13 cellular contexts compared by ENCODE assay signal in genomic region chr9:14352549-14352948, GRCh38. TPM values are rescaled to one million over a fixed set of nuclear protein-coding genes. Genes with fewer than 3 reads are reported as not detected.
DNase-seq lines count a peak whose midpoint lies in the region; TF ChIP-seq lines count a peak whose summit lies in the region.
"Had no signal": no experiment of that assay in that cellular context is flagged by ENCODE, and none has a peak within 500 bp of the region (broad histone marks: within the 10 kb centered on the region; RNA-seq: fewer than 3 reads in every experiment).

No MANE protein-coding gene starts in this region.

- H3K9me3 Mint-ChIP-seq in MCF 10A (ENCODE audit: unreplicated experiment) = no peaks in the 10 kb centered on the region
- H3K9me3 Mint-ChIP-seq: activated CD4-positive, alpha-beta memory T cell treated with anti-CD3 and anti-CD28 coated beads, Interleukin-2, amount 10 ng/mL, durations not matched to agents 7 days and 5 days had no signal

- H3K4me3 Mint-ChIP-seq in MCF 10A (ENCODE audit: unreplicated experiment) = no peak overlapping the region
- H3K4me3 Mint-ChIP-seq: activated CD4-positive, alpha-beta memory T cell treated with anti-CD3 and anti-CD28 coated beads, Interleukin-2, amount 10 ng/mL, durations not matched to agents 7 days and 5 days had no signal

- DNase-seq in breast epithelium (ENCODE audit: low spot score in 2 of 2) = no peak
- DNase-seq in MCF 10A (ENCODE audit: unreplicated experiment) = no peak
- peak; percentile 61 for DNase-seq in NCI-H69 (lab: John Stamatoyannopoulos, UW)
- peak; percentile 29 for DNase-seq in globus pallidus (ENCODE audit: low spot score)
- no peak for DNase-seq in tibial artery
- no peak for DNase-seq in NOMO-1 (lab: John Stamatoyannopoulos, UW; ENCODE audit: unreplicated experiment in 2 of 2)
- no peak for DNase-seq in Peyer's patch
- DNase-seq in COLO829 (ENCODE audit: low spot score) = no peak
- DNase-seq: activated CD4-positive, alpha-beta memory T cell treated with anti-CD3 and anti-CD28 coated beads, Interleukin-2, amount 10 ng/mL, durations not matched to agents 7 days and 5 days; activated effector memory CD4-positive, alpha-beta T cell treated with Interleukin-2 at 50 U/mL for 16 hours; NCI-H2227 treated with DMSO at 0.1 percent for 48 hours; T1000 had no signal

- no peak overlapping the region for H3K27ac Mint-ChIP-seq in MCF 10A (ENCODE audit: low read depth, unreplicated experiment)
- H3K27ac Mint-ChIP-seq: activated CD4-positive, alpha-beta memory T cell treated with anti-CD3 and anti-CD28 coated beads, Interleukin-2, amount 10 ng/mL, durations not matched to agents 7 days and 5 days had no signal

- POLR2A ChIA-PET in MCF 10A (lab: Yijun Ruan, JAX) = interaction anchor here (0.6 to 0.9 kb wide), 4 partner anchors 27 to 485 kb away, joined by 3 to 4 read pairs (median 3); no protein-coding TSS in a partner anchor

- peaks cover 11% of the 10 kb centered on the region for H3K4me1 Mint-ChIP-seq in MCF 10A (ENCODE audit: insufficient read depth, unreplicated experiment)
- H3K4me1 Mint-ChIP-seq: activated CD4-positive, alpha-beta memory T cell treated with anti-CD3 and anti-CD28 coated beads, Interleukin-2, amount 10 ng/mL, durations not matched to agents 7 days and 5 days had no signal

- H3K36me3 ChIP-seq in breast epithelium = no peaks in the 10 kb centered on the region
- H3K36me3 ChIP-seq in tibial artery = no peaks in the 10 kb centered on the region
- H3K36me3 ChIP-seq in Peyer's patch = no peaks in the 10 kb centered on the region

- CTCF ChIA-PET in MCF 10A (lab: Yijun Ruan, JAX) = interaction anchor here (0.5 to 3.6 kb wide), 59 partner anchors 8 to 1001 kb away, joined by 3 to 64 read pairs (median 4); no protein-coding TSS in a partner anchor

- TF ChIP-seq POLR2A in breast epithelium (IDR thresholded peaks at IDR 0.05) (no peak), Peyer's patch (IDR thresholded peaks at IDR 0.05) (no peak)

- intact Hi-C loops in breast epithelium (cut with DNase I; ENCODE audit: low total_unique reads) = no loop called here
- intact Hi-C loops in MCF 10A (cut with micrococcal nuclease) = loop anchor here (2.0 to 5.0 kb wide), 4 partner anchors 30 to 1320 kb away; partner anchors contain the start of gene NFIB
- intact Hi-C loops in tibial artery (cut with DNase I; ENCODE audit: low total_unique reads) = loop anchor here (5.0 kb wide), 2 partner anchors 40 to 920 kb away; partner anchors contain the start of gene NFIB

- BruUV-seq in MCF 10A (replicated peaks; lab: Mats Ljungman, UMichigan) = no TSS peak

- H3K4me1 ChIP-seq in breast epithelium = no peaks in the 10 kb centered on the region
- H3K4me1 ChIP-seq in tibial artery = peaks cover 0 to 73% (median 48%) of the 10 kb centered on the region in 4 donors
- peaks cover 0 to 23% (median 0%) of the 10 kb centered on the region in 4 donors for H3K4me1 ChIP-seq in Peyer's patch
- H3K4me1 ChIP-seq: parathyroid adenoma had no signal

- TF ChIP-seq CTCF in breast epithelium (IDR thresholded peaks at IDR 0.05) (no peak), MCF 10A (IDR thresholded peaks at IDR 0.05; ENCODE audit: unreplicated experiment) (no peak), tibial artery (IDR thresholded peaks at IDR 0.05) (no peak), Peyer's patch (IDR thresholded peaks at IDR 0.05) (no peak)

- H3K27ac ChIP-seq in breast epithelium (peak overlapping the region; percentile 92 to 95), tibial artery (peak overlapping the region; percentile 92 to 94), Peyer's patch (no peak overlapping the region)
- H3K27ac ChIP-seq: parathyroid adenoma had no signal

- peaks cover 0 to 21% of the 10 kb centered on the region in 2 donors for H3K27me3 ChIP-seq in breast epithelium
- no peaks in the 10 kb centered on the region for H3K27me3 ChIP-seq in tibial artery
- H3K27me3 ChIP-seq in Peyer's patch = peaks cover 0 to 27% of the 10 kb centered on the region in 2 donors

- H3K9me3 ChIP-seq in breast epithelium (no peaks in the 10 kb centered on the region), tibial artery (no peaks in the 10 kb centered on the region), Peyer's patch (no peaks in the 10 kb centered on the region)

- peak overlapping the region; percentile 1 to 53 (median 13) for H3K4me3 ChIP-seq in breast epithelium
- peak overlapping the region; percentile 18 to 69 for H3K4me3 ChIP-seq in tibial artery
- H3K4me3 ChIP-seq in Peyer's patch = no peak overlapping the region

- no peaks in the 10 kb centered on the region for H3K27me3 Mint-ChIP-seq in MCF 10A (ENCODE audit: insufficient read depth, unreplicated experiment)

- H3K36me3 Mint-ChIP-seq in MCF 10A (ENCODE audit: insufficient read depth, unreplicated experiment) = no peaks in the 10 kb centered on the region

RNA-seq across cellular contexts. Expression of gene NFIB, which starts 38.6 kb away (rescaled TPM):
- total RNA-seq in breast epithelium (100 to 1,000 TPM in 2 of 3 donors, 10 to 100 TPM in 1; 95.2 to 237 (median 105) TPM), MCF 10A (2022) (52.2 and 70.8 TPM in 2 replicates), Peyer's patch (100 to 1,000 TPM in 3 of 4 donors, 10 to 100 TPM in 1; 89.7 to 229 (median 159) TPM)
- total RNA-seq: activated CD4-positive, alpha-beta memory T cell treated with anti-CD3 and anti-CD28 coated beads, Interleukin-2, amount 10 ng/mL, durations not matched to agents 7 days and 5 days had no signal

Comparison
In these comparisons a context has a peak if more than half of its experiments do, and no peak if none do; other contexts are left out.
1. DNase-seq: peak in NCI-H69 (single experiment) and globus pallidus (single experiment); none in breast epithelium (0 of 2), MCF 10A (single experiment), tibial artery (0 of 2), NOMO-1 (0 of 2), Peyer's patch (0 of 3) and COLO829 (single experiment).
2. H3K27ac ChIP-seq: peak in breast epithelium (2 of 2) and tibial artery (2 of 2); none in Peyer's patch (0 of 4).
3. H3K4me3 ChIP-seq: peak in breast epithelium (3 of 3) and tibial artery (2 of 2); none in Peyer's patch (0 of 4).